In genomic region chr10:98169379-98169778, GRCh38 we compare ENCODE assay signal across 18 cellular contexts. TPM values are rescaled to one million over a fixed set of nuclear protein-coding genes. Genes with fewer than 3 reads are reported as not detected.
DNase-seq lines count a peak whose midpoint lies in the region; ATAC-seq, FAIRE-seq and TF ChIP-seq lines count a peak whose summit lies in the region.
"Had no signal": no experiment of that assay in that cellular context is flagged by ENCODE, and none has a peak within 500 bp of the region (broad histone marks: within the 10 kb centered on the region; RNA-seq: fewer than 3 reads in every experiment).

No MANE protein-coding gene starts in this region.

- H3K36me3 ChIP-seq in WERI-Rb-1: no peaks in the 10 kb centered on the region
- peaks cover 0 to 39% (median 0%) of the 10 kb centered on the region in 3 donors for H3K36me3 ChIP-seq in tibial nerve

- no peak for TF ChIP-seq EP300 in tibial nerve (IDR thresholded peaks at IDR 0.05)

- no peak overlapping the region for H3K4me3 ChIP-seq in WERI-Rb-1 (ENCODE audit: low read depth, low read length)
- H3K4me3 ChIP-seq in tibial nerve: no peak overlapping the region
- H3K4me3 ChIP-seq: A549 had no signal

- H3K9me3 ChIP-seq in WERI-Rb-1 (ENCODE audit: severe bottlenecking) (no peaks in the 10 kb centered on the region), tibial nerve (no peaks in the 10 kb centered on the region)
- H3K9me3 ChIP-seq: A549 had no signal

- H3K27ac ChIP-seq in WERI-Rb-1 (peak overlapping the region; percentile 61), tibial nerve (no peak overlapping the region)
- H3K27ac ChIP-seq: A549 had no signal

- DNase-seq in D721Med (ENCODE audit: insufficient read length, low spot score) (no peak), WERI-Rb-1 (no peak), cortex of kidney (lab: John Stamatoyannopoulos, UW) (no peak), COLO829 (ENCODE audit: low spot score) (no peak), tibial nerve (ENCODE audit: low spot score in 2 of 2) (no peak), omental fat pad (ENCODE audit: low spot score) (no peak)
- DNase-seq: DMS79 treated with DMSO at 0.1 percent for 48 hours; GDM1; IMR-90; NCI-H1417 treated with DMSO at 0.1 percent for 48 hours; NCI-H2029 treated with DMSO at 0.1 percent for 48 hours; NCI-H524 treated with DMSO at 0.1 percent for 48 hours; NK-92 treated with Interleukin-12 subunit alpha and Interleukin-12 subunit beta, amount 100 ng/mL, for 24 hours had no signal

- H3K27me3 ChIP-seq in WERI-Rb-1 (ENCODE audit: insufficient read depth, low read depth, severe bottlenecking) (no peaks in the 10 kb centered on the region), tibial nerve (no peaks in the 10 kb centered on the region)

- peak; percentile 57 for ATAC-seq in GM18909 (IDR thresholded peaks at IDR 0.05; ENCODE audit: poor library complexity, unreplicated experiment)
- peak; percentile 53 for ATAC-seq in HG03354 (IDR thresholded peaks at IDR 0.05; ENCODE audit: poor library complexity, severe bottlenecking, unreplicated experiment)
- no peak for ATAC-seq in omental fat pad (ENCODE audit: low FRiP score)
- ATAC-seq: Right ventricle myocardium inferior, SK-N-SH treated with all-trans-retinoic acid at 6 μM for 48 hours had no signal

- TF ChIP-seq POLR2A in tibial nerve (IDR thresholded peaks at IDR 0.05): no peak

- 43 to 54% methylated on average over 2 of the region's 2 CpGs for WGBS in tibial nerve, 2 donors

- peak; percentile 38 for FAIRE-seq in D721Med (lab: Jason Lieb, UNC)
- FAIRE-seq: A549 had no signal

- no peak for TF ChIP-seq CTCF in D721Med (IDR thresholded peaks at IDR 0.05; ENCODE audit: insufficient read depth, missing control alignments)
- no peak for TF ChIP-seq CTCF in WERI-Rb-1 (IDR thresholded peaks at IDR 0.05; ENCODE audit: low read depth, low read length)
- no peak for TF ChIP-seq CTCF in tibial nerve (IDR thresholded peaks at IDR 0.05)
- no peak for TF ChIP-seq CTCF in omental fat pad (IDR thresholded peaks at IDR 0.05)

- H3K4me1 ChIP-seq in tibial nerve: peaks cover 0 to 30% (median 0%) of the 10 kb centered on the region in 4 donors
- H3K4me1 ChIP-seq: A549 had no signal

RNA-seq across cellular contexts. Expression of gene R3HCC1L, which starts 34.9 kb away (rescaled TPM):
- total RNA-seq in tibial nerve: 10 to 100 TPM; 10.8 to 15.1 (median 13.5) TPM
- total RNA-seq in omental fat pad: 10 to 100 TPM in 3 of 4 donors, 1 to 10 TPM in 1; 8.5 to 11.5 (median 11.0) TPM
